In genomic region chr2:126660068-126660467, GRCh38 we compare ENCODE assay signal across 11 cellular contexts. TPM values are rescaled to one million over a fixed set of nuclear protein-coding genes. Genes with fewer than 3 reads are reported as not detected.
A peak's percentile ranks its signal among the peaks of the same experiment; 100 is the strongest.
DNase-seq lines count a peak whose midpoint lies in the region; ATAC-seq and TF ChIP-seq lines count a peak whose summit lies in the region.
"Had no signal": no experiment of that assay in that cellular context is flagged by ENCODE, and none has a peak within 500 bp of the region (broad histone marks: within the 10 kb centered on the region; RNA-seq: fewer than 3 reads in every experiment).

No MANE protein-coding gene starts in this region.

- POLR2A ChIA-PET in RWPE1 (lab: Yijun Ruan, JAX; ENCODE audit: low non-redundant PET), result no interaction called here

- H3K4me1 Mint-ChIP-seq in CD4-positive, CD25-positive, alpha-beta regulatory T cell, result peaks cover 25 to 89% (median 67%) of the 10 kb centered on the region in 4 donors
- H3K4me1 Mint-ChIP-seq in IgD-negative memory B cell, result peaks cover 50 to 68% (median 61%) of the 10 kb centered on the region in 3 donors
- peaks cover 95% of the 10 kb centered on the region for H3K4me1 Mint-ChIP-seq in dendritic cell treated with granulocyte-macrophage colony-stimulating factor and Interleukin-4, amounts not matched to agents 40 ng/mL and 50 ng/mL, for 4 days (ENCODE audit: low read depth)

- H3K27me3 Mint-ChIP-seq in CD4-positive, CD25-positive, alpha-beta regulatory T cell, result peaks cover 4% of the 10 kb centered on the region
- no peaks in the 10 kb centered on the region for H3K27me3 Mint-ChIP-seq in IgD-negative memory B cell
- peaks cover 5% of the 10 kb centered on the region for H3K27me3 Mint-ChIP-seq in dendritic cell treated with granulocyte-macrophage colony-stimulating factor and Interleukin-4, amounts not matched to agents 40 ng/mL and 50 ng/mL, for 4 days

- TF ChIP-seq CTCF in psoas muscle (IDR thresholded peaks at IDR 0.05) (no peak), RWPE1 (conservative IDR thresholded peaks at IDR 0.05; ENCODE audit: low read depth) (no peak)

- H3K27me3 ChIP-seq in CD4-positive, CD25-positive, alpha-beta regulatory T cell (ENCODE audit: control insufficient read depth, insufficient read depth, low read length), result no peaks in the 10 kb centered on the region
- no peaks in the 10 kb centered on the region for H3K27me3 ChIP-seq in psoas muscle (ENCODE audit: insufficient read depth in 3 of 3, low read length in 2 of 3)
- H3K27me3 ChIP-seq: pancreas had no signal

- CTCF ChIA-PET in RWPE1 (lab: Yijun Ruan, JAX), result interaction anchor here (0.5 kb wide), 1 partner anchor 1865 kb away, joined by 3 read pairs; no protein-coding TSS in a partner anchor

- H3K9me3 Mint-ChIP-seq in CD4-positive, CD25-positive, alpha-beta regulatory T cell, result no peaks in the 10 kb centered on the region
- no peaks in the 10 kb centered on the region for H3K9me3 Mint-ChIP-seq in IgD-negative memory B cell
- no peaks in the 10 kb centered on the region for H3K9me3 Mint-ChIP-seq in dendritic cell treated with granulocyte-macrophage colony-stimulating factor and Interleukin-4, amounts not matched to agents 40 ng/mL and 50 ng/mL, for 4 days

- peak overlapping the region; percentile 78 to 94 (median 89) for H3K4me3 Mint-ChIP-seq in CD4-positive, CD25-positive, alpha-beta regulatory T cell
- peak overlapping the region in 1 of 4 donors; percentile 48 for H3K4me3 Mint-ChIP-seq in IgD-negative memory B cell
- H3K4me3 Mint-ChIP-seq in dendritic cell treated with granulocyte-macrophage colony-stimulating factor and Interleukin-4, amounts not matched to agents 40 ng/mL and 50 ng/mL, for 4 days, result no peak overlapping the region

- no peak for ATAC-seq in CD4-positive, CD25-positive, alpha-beta regulatory T cell (ENCODE audit: low read depth in 2 of 2)
- ATAC-seq in psoas muscle (no peak), HG03457 (IDR thresholded peaks at IDR 0.05; ENCODE audit: unreplicated experiment) (no peak)
- ATAC-seq: pancreas had no signal

- H3K36me3 ChIP-seq in CD4-positive, CD25-positive, alpha-beta regulatory T cell (ENCODE audit: control insufficient read depth, insufficient read depth, low read length), result no peaks in the 10 kb centered on the region
- H3K36me3 ChIP-seq in psoas muscle (ENCODE audit: insufficient read depth in 1 of 2, low read depth in 1 of 2), result no peaks in the 10 kb centered on the region
- H3K36me3 ChIP-seq: pancreas had no signal

- H3K27ac Mint-ChIP-seq in CD4-positive, CD25-positive, alpha-beta regulatory T cell, result peak overlapping the region; percentile 94 to 99 (median 96)
- peak overlapping the region; percentile 81 to 100 (median 97) for H3K27ac Mint-ChIP-seq in IgD-negative memory B cell
- H3K27ac Mint-ChIP-seq in dendritic cell treated with granulocyte-macrophage colony-stimulating factor and Interleukin-4, amounts not matched to agents 40 ng/mL and 50 ng/mL, for 4 days, result peak overlapping the region; percentile 64

- no peaks in the 10 kb centered on the region for H3K9me3 ChIP-seq in CD4-positive, CD25-positive, alpha-beta regulatory T cell (ENCODE audit: control insufficient read depth in 2 of 2, low read length in 2 of 2)
- H3K9me3 ChIP-seq in psoas muscle, result no peaks in the 10 kb centered on the region
- H3K9me3 ChIP-seq: pancreas had no signal

- H3K36me3 Mint-ChIP-seq in CD4-positive, CD25-positive, alpha-beta regulatory T cell, result peaks cover 13% of the 10 kb centered on the region
- H3K36me3 Mint-ChIP-seq in IgD-negative memory B cell, result peaks cover 2% of the 10 kb centered on the region
- H3K36me3 Mint-ChIP-seq in dendritic cell treated with granulocyte-macrophage colony-stimulating factor and Interleukin-4, amounts not matched to agents 40 ng/mL and 50 ng/mL, for 4 days (ENCODE audit: low read depth), result no peaks in the 10 kb centered on the region

- H3K27ac ChIP-seq in CD4-positive, CD25-positive, alpha-beta regulatory T cell (ENCODE audit: insufficient read depth, low read length, poor library complexity, severe bottlenecking), result peak overlapping the region; percentile 87
- peak overlapping the region; percentile 97 for H3K27ac ChIP-seq in psoas muscle
- no peak overlapping the region for H3K27ac ChIP-seq in RWPE1
- H3K27ac ChIP-seq: PC-9 had no signal

- H3K4me3 ChIP-seq in CD4-positive, CD25-positive, alpha-beta regulatory T cell (ENCODE audit: low read depth, low read length), result no peak overlapping the region
- no peak overlapping the region for H3K4me3 ChIP-seq in psoas muscle
- H3K4me3 ChIP-seq: pancreas, PC-9 had no signal

- no peak for DNase-seq in CD4-positive, CD25-positive, alpha-beta regulatory T cell
- no peak for DNase-seq in psoas muscle
- no peak for DNase-seq in retina
- no peak for DNase-seq in RWPE1 (ENCODE audit: low spot score)
- DNase-seq in NCI-H187 (lab: John Stamatoyannopoulos, UW), result no peak
- DNase-seq: Kasumi-1, pancreas, PC-9 had no signal

- H3K4me1 ChIP-seq in CD4-positive, CD25-positive, alpha-beta regulatory T cell (ENCODE audit: control insufficient read depth, insufficient read depth, low read length, poor library complexity, severe bottlenecking), result peaks cover 84% of the 10 kb centered on the region
- peaks cover 66% of the 10 kb centered on the region for H3K4me1 ChIP-seq in psoas muscle

- intact Hi-C loops in dendritic cell treated with granulocyte-macrophage colony-stimulating factor and Interleukin-4, amounts not matched to agents 40 ng/mL and 50 ng/mL, for 4 days (cut with micrococcal nuclease), result no loop called here
- intact Hi-C loops in psoas muscle (cut with DNase I), result no loop called here

- WGBS in psoas muscle, 3 donors, result 51 to 61% (median 57%) methylated on average over 12 of the region's 12 CpGs

RNA-seq across cellular contexts. Expression of gene GYPC, which starts 4.1 kb away (rescaled TPM):
- 75.2 TPM for total RNA-seq in CD4-positive, CD25-positive, alpha-beta regulatory T cell
- polyA plus RNA-seq in CD4-positive, CD25-positive, alpha-beta regulatory T cell, result 100 to 1,000 TPM; 157 to 210 (median 190) TPM
- polyA plus RNA-seq in IgD-negative memory B cell, result 111 TPM
- total RNA-seq in psoas muscle, result 10 to 100 TPM; 53.4 to 92.7 (median 63.3) TPM
- 100 to 1,000 TPM in 2 of 3 donors, 10 to 100 TPM in 1; 93.2 to 144 (median 114) TPM for polyA plus RNA-seq in psoas muscle
- total RNA-seq: PC-9 had no signal
